8 cellular contexts compared by ENCODE assay signal in genomic region chr16:85309656-85310587, GRCh38.
DNase-seq lines count a peak whose midpoint lies in the region; ATAC-seq and TF ChIP-seq lines count a peak whose summit lies in the region.

No MANE protein-coding gene starts in this region.

- no peak overlapping the region for H2AK5ac ChIP-seq in H9 (ENCODE audit: insufficient read length, low read length)

- H3K4ac ChIP-seq in H9 (ENCODE audit: low read depth, low read length) = no peak overlapping the region

- H3K4me3 ChIP-seq in colonic mucosa = no peak overlapping the region

- no peak overlapping the region for H2BK12ac ChIP-seq in H9 (ENCODE audit: insufficient read length, low read depth, low read length)

- H3K4me3 Mint-ChIP-seq in H9 = peak overlapping the region in 1 of 2 experiments; percentile 42; a peak in 2 of 5 replicates

- H3K14ac ChIP-seq in H9 (ENCODE audit: insufficient read depth, low read length) = no peak overlapping the region; the same call in 1 of the 2 replicates

- no peaks in the 10 kb centered on the region for H3K27me3 ChIP-seq in H9 (ENCODE audit: insufficient read depth, low read length)
- H3K27me3 ChIP-seq in colonic mucosa = no peaks in the 10 kb centered on the region

- H3K27me3 Mint-ChIP-seq in H9 (ENCODE audit: low read depth) = peaks cover 24% of the 10 kb centered on the region

- no peaks in the 10 kb centered on the region; a peak in 1 of 5 replicates for H3K9me3 Mint-ChIP-seq in H9

- H2BK15ac ChIP-seq in H9 (ENCODE audit: low read depth, low read length) = no peak overlapping the region

- no peak overlapping the region for H2BK120ac ChIP-seq in H9 (ENCODE audit: low read depth, low read length, poor library complexity, severe bottlenecking)

- peaks cover 15% of the 10 kb centered on the region; the same call in 1 of the 2 replicates for H3K4me1 ChIP-seq in H9 (ENCODE audit: insufficient read depth, low read length)
- peaks cover 5% of the 10 kb centered on the region for H3K4me1 ChIP-seq in colonic mucosa

- H3K56ac ChIP-seq in H9 (ENCODE audit: insufficient read length, low read depth, low read length) = no peak overlapping the region

- H3K79me1 ChIP-seq in H9 (ENCODE audit: insufficient read depth, low read depth, low read length, poor library complexity, severe bottlenecking) = no peaks in the 10 kb centered on the region

- no CpG with 5 or more reads among the region's 37 CpGs for WGBS in H9 (ENCODE audit: extremely low coverage, insufficient read length, low lambda C conversion rate)

- no peaks in the 10 kb centered on the region for H3K79me2 ChIP-seq in H9 (ENCODE audit: insufficient read depth, low read length)

- H3K36me3 Mint-ChIP-seq in H9 (ENCODE audit: insufficient read depth in 1 of 3, low read depth in 3 of 3) = no peaks in the 10 kb centered on the region; a peak in 1 of 7 replicates

- no peak overlapping the region for H3K23ac ChIP-seq in H9 (ENCODE audit: insufficient read length, low read depth, low read length)

- H3K9me3 ChIP-seq in H9 (ENCODE audit: control insufficient read depth, low read depth, low read length) = no peaks in the 10 kb centered on the region
- no peaks in the 10 kb centered on the region for H3K9me3 ChIP-seq in colonic mucosa

- H4K20me1 ChIP-seq in H9 (ENCODE audit: control insufficient read depth, insufficient read depth, insufficient read length) = no peaks in the 10 kb centered on the region

- H3K4me2 ChIP-seq in H9 (ENCODE audit: insufficient read depth, insufficient read length, low read length) = peak overlapping the region; percentile 46

- TF ChIP-seq CTCF in H9 (conservative IDR thresholded peaks at IDR 0.05) = no peak
- no peak for TF ChIP-seq CTCF in colonic mucosa (IDR thresholded peaks at IDR 0.05)

- no peak overlapping the region for H3T11ph ChIP-seq in H9 (ENCODE audit: low read length)

- H3K18ac ChIP-seq in H9 (ENCODE audit: insufficient read length, low read depth, low read length) = no peak overlapping the region

- H2BK5ac ChIP-seq in H9 (ENCODE audit: insufficient read length, low read length) = no peak overlapping the region

- H3K23me2 ChIP-seq in H9 (ENCODE audit: insufficient read length, low read depth, low read length, poor library complexity, severe bottlenecking) = peaks cover 5% of the 10 kb centered on the region

- H3K27ac Mint-ChIP-seq in H9 = peak overlapping the region in 1 of 3 experiments; percentile 40; a peak in 1 of 7 replicates

- intact Hi-C loops in colonic mucosa (cut with DNase I) = no loop called here

- DNase-seq in H9 (peak; percentile 61), NCI-H82 treated with DMSO at 0.1 percent for 48 hours (lab: John Stamatoyannopoulos, UW; ENCODE audit: unreplicated experiment) (peak; percentile 37), colonic mucosa (no peak), nucleus accumbens (lab: John Stamatoyannopoulos, UW) (peak; percentile 31 to 99 (median 88)), NK-92 (lab: John Stamatoyannopoulos, UW; ENCODE audit: unreplicated experiment) (no peak), HuH-7 (ENCODE audit: low spot score) (no peak)

- H4K91ac ChIP-seq in H9 (ENCODE audit: insufficient read length, low read depth, low read length) = no peak overlapping the region

- no peak overlapping the region for H4K5ac ChIP-seq in H9 (ENCODE audit: insufficient read length, low read depth, low read length)

- H3K9ac ChIP-seq in H9 (ENCODE audit: extremely low read depth, insufficient read length, low read length) (no peak overlapping the region), colonic mucosa (ENCODE audit: low read depth in 2 of 2, low read length in 2 of 2) (peak overlapping the region in 1 of 2 donors; percentile 19)

- no peak overlapping the region for H2BK20ac ChIP-seq in H9 (ENCODE audit: low read depth, low read length, poor library complexity, severe bottlenecking)

- no peak overlapping the region for H2AFZ ChIP-seq in H9 (ENCODE audit: low read length)

- H3K27ac ChIP-seq in H9 (ENCODE audit: insufficient read length, low read depth, low read length) (no peak overlapping the region), colonic mucosa (peak overlapping the region; percentile 61)

- H3K36me3 ChIP-seq in colonic mucosa = no peaks in the 10 kb centered on the region

- H4K8ac ChIP-seq in H9 (replicated peaks; ENCODE audit: insufficient read length, low read depth, low read length) = no peak overlapping the region

- no peak for ATAC-seq in HG03442 (IDR thresholded peaks at IDR 0.05; ENCODE audit: unreplicated experiment)
- no peak for ATAC-seq in HG02678 (IDR thresholded peaks at IDR 0.05; ENCODE audit: unreplicated experiment)

- H3K4me1 Mint-ChIP-seq in H9 = peaks cover 33 to 61% of the 10 kb centered on the region in 2 experiments

Comparison
In these comparisons a context has a peak if more than half of its experiments do, and no peak if none do; other contexts are left out.
1. DNase-seq: peak in H9 (single experiment), NCI-H82 treated with DMSO at 0.1 percent for 48 hours (single experiment) and nucleus accumbens (56 of 56); none in colonic mucosa (single experiment), NK-92 (single experiment) and HuH-7 (single experiment).